9 cellular contexts compared by ENCODE assay signal in the genomic region with DNA sequence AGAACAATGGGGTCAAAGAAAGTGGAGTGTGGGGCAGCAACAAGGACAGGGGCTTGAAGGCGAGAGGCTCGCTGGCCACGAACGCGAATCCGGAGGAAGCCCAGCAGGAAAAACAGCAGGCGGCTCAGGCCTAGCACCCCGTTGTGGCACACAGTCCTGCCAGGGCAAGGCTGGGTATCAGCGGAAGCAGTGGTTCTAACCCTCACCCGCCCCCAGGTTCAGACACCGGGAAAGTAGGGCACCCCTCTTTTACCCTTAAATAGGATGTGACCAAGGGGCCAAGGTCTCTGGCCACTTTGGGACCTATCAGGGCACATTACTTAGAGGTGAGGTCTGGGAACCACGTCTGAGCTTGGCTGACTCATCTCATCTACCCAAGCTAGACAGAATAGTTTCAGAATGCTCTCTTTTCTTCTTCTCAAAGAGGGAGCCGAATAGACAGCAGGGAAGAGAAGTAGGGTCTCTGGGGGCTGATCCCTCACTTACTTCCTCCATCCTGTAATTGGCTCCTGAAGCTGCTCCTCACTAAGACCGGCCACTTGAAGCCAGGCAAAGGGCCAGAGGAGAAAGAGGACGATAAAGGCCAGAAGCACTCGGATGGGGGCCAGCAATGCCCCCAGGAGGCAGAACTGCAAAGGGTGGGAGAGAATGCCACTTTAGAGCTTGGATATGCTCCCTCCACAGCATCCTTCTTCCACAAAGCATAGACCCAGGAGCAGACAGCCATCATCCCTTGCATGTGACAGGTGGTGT. TPM values are rescaled to one million over a fixed set of nuclear protein-coding genes. Genes with fewer than 3 reads are reported as not detected.
DNase-seq lines count a peak whose midpoint lies in the region; ATAC-seq and TF ChIP-seq lines count a peak whose summit lies in the region.
"Had no signal": no experiment of that assay in that cellular context is flagged by ENCODE, and none has a peak within 500 bp of the region (broad histone marks: within the 10 kb centered on the region; RNA-seq: fewer than 3 reads in every experiment).

No MANE protein-coding gene starts in this region.

- H3K4me3 ChIP-seq in epithelial cell of proximal tubule (ENCODE audit: low read depth, low read length): peak overlapping the region; percentile 92
- H3K4me3 ChIP-seq in sigmoid colon: peak overlapping the region in 3 of 4 donors; percentile 86 to 88 (median 86)

- no peaks in the 10 kb centered on the region for H3K27me3 Mint-ChIP-seq in T-helper 17 cell

- H3K36me3 Mint-ChIP-seq in T-helper 17 cell (ENCODE audit: low read depth): peaks cover 4% of the 10 kb centered on the region

- DNase-seq in NOMO-1 treated with DMSO at 0.1 percent for 48 hours (lab: John Stamatoyannopoulos, UW; ENCODE audit: unreplicated experiment): peak; percentile 7
- DNase-seq in NOMO-1 treated with dmso at 0.1 percent for 144 hours (lab: John Stamatoyannopoulos, UW; ENCODE audit: unreplicated experiment): no peak
- peak in 1 of 3 donors; percentile 17 for DNase-seq in T-helper 17 cell
- DNase-seq in epithelial cell of proximal tubule (ENCODE audit: low read depth): no peak
- no peak for DNase-seq in sigmoid colon
- DNase-seq in SKM-1 treated with dmso at 0.1 percent for 144 hours (lab: John Stamatoyannopoulos, UW; ENCODE audit: unreplicated experiment): no peak
- DNase-seq: BE2C had no signal

- 81 to 83% methylated on average over 16 of the region's 16 CpGs for WGBS in sigmoid colon, 2 donors

- H3K27ac ChIP-seq in sigmoid colon: peak overlapping the region in 2 of 4 donors; percentile 96 to 97

- intact Hi-C loops in sigmoid colon (cut with DNase I): loop anchor here (10.0 kb wide), 2 partner anchors 140 to 1180 kb away; a partner anchor contains a TSS

- TF ChIP-seq CTCF in epithelial cell of proximal tubule (conservative IDR thresholded peaks at IDR 0.05; ENCODE audit: low read depth, low read length): no peak
- no peak for TF ChIP-seq CTCF in sigmoid colon (IDR thresholded peaks at IDR 0.05)

- H3K27ac Mint-ChIP-seq in T-helper 17 cell: peak overlapping the region; percentile 88

- ATAC-seq in T-helper 17 cell (no peak), HG03354 (IDR thresholded peaks at IDR 0.05; ENCODE audit: poor library complexity, severe bottlenecking, unreplicated experiment) (no peak), HG03442 (IDR thresholded peaks at IDR 0.05; ENCODE audit: unreplicated experiment) (no peak)

- no peak for TF ChIP-seq POLR2A in sigmoid colon (IDR thresholded peaks at IDR 0.05)

- TF ChIP-seq EP300 in sigmoid colon (IDR thresholded peaks at IDR 0.05): no peak

- peak overlapping the region; percentile 98 for H3K4me3 Mint-ChIP-seq in T-helper 17 cell

- H3K4me1 ChIP-seq in sigmoid colon: peaks cover 0 to 23% (median 19%) of the 10 kb centered on the region in 4 donors
- H3K4me1 ChIP-seq: BE2C had no signal

- peaks cover 42% of the 10 kb centered on the region for H3K4me1 Mint-ChIP-seq in T-helper 17 cell

- H3K9me3 ChIP-seq in T-helper 17 cell (ENCODE audit: control insufficient read depth, low read length, poor library complexity, severe bottlenecking) (no peaks in the 10 kb centered on the region), sigmoid colon (no peaks in the 10 kb centered on the region)
- H3K9me3 ChIP-seq: BE2C had no signal

- H3K36me3 ChIP-seq in sigmoid colon: peaks cover 0 to 31% (median 1%) of the 10 kb centered on the region in 4 donors
- H3K36me3 ChIP-seq: BE2C had no signal

- no peaks in the 10 kb centered on the region for H3K27me3 ChIP-seq in sigmoid colon
- H3K27me3 ChIP-seq: BE2C had no signal

RNA-seq across cellular contexts. Expression of a gene that starts 1.7 kb away (rescaled TPM):
- total RNA-seq in T-helper 17 cell (10 to 100 TPM; 93.2 to 99.0 TPM), epithelial cell of proximal tubule (13.2 and 33.2 TPM in 2 replicates), sigmoid colon (10 to 100 TPM in 3 of 4 donors, 1 to 10 TPM in 1; 9.6 to 25.2 (median 15.6) TPM)
- 100 to 1,000 TPM in 1 of 3 donors, 10 to 100 TPM in 2; 24.5 to 122 (median 26.4) TPM for polyA plus RNA-seq in sigmoid colon

RNA-seq across cellular contexts. Expression of a gene that starts 22.1 kb away (rescaled TPM):
- total RNA-seq in T-helper 17 cell: not detected
- total RNA-seq in epithelial cell of proximal tubule: not detected in 2 replicates
- not detected for total RNA-seq in sigmoid colon
- under 1 TPM in 1 of 3 donors, not detected in 2; 0.01 TPM for polyA plus RNA-seq in sigmoid colon

RNA-seq across cellular contexts. Expression of a gene that starts 22.3 kb away (rescaled TPM):
- total RNA-seq in T-helper 17 cell (10 to 100 TPM; 40.8 to 52.8 TPM), epithelial cell of proximal tubule (319 TPM in 2 replicates), sigmoid colon (100 to 1,000 TPM in 3 of 4 donors, 10 to 100 TPM in 1; 67.6 to 160 (median 118) TPM)
- 100 to 1,000 TPM; 245 to 532 (median 425) TPM for polyA plus RNA-seq in sigmoid colon

RNA-seq across cellular contexts. Expression of a gene that starts 27.7 kb away (rescaled TPM):
- total RNA-seq in T-helper 17 cell (10 to 100 TPM; 57.9 to 69.2 TPM), epithelial cell of proximal tubule (4.8 and 8.3 TPM in 2 replicates), sigmoid colon (10 to 100 TPM; 14.3 to 22.7 (median 20.0) TPM)
- 10 to 100 TPM in 1 of 3 donors, 1 to 10 TPM in 2; 1.4 to 10.1 (median 2.4) TPM for polyA plus RNA-seq in sigmoid colon
